In the genomic region with DNA sequence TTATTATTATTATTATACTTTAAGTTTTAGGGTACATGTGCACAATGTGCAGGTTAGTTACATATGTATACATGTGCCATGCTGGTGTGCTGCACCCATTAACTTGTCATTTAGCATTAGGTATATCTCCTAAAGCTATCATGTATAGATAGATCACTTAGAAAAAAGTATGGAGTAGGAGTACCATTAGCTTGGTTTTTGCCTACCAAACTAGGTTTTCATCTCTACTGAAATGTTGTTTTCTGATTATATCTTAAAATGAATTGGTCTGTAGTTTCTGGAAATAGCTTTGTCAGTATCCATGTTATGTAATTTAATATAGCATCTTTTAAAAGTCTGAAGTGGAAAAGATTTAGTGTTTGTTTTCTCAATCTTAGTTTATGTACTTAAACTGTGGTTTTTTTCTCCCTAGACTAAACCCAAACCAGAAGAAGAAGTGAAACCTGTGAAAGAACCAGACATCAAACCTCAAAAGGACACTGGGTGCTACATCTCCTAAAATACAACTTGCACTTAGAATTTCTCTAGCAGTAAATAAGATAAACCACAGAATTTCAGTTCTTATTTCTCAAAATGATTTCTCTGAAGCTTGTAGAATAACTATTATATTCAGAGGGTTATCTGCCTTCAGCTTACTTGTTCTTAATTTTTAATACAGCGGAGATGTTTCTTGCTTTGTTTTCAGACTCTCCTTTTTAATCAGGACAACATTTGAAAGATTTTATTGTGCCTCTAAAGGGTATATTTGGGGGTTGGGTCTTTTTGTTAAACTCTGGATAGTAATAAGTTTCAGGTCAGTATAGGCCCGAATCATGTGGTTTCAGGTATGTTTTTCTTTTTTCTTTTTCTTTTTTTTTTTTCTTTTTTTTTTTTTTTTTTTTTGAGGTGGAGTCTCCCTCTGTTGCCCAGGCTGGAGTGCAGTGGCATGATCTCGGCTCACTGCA, we compare ENCODE assay signal across 12 cellular contexts. TPM values are rescaled to one million over a fixed set of nuclear protein-coding genes. Genes with fewer than 3 reads are reported as not detected.
A peak's percentile ranks its signal among the peaks of the same experiment; 100 is the strongest.
DNase-seq lines count a peak whose midpoint lies in the region; ATAC-seq and TF ChIP-seq lines count a peak whose summit lies in the region.
"Had no signal": no experiment of that assay in that cellular context is flagged by ENCODE, and none has a peak within 500 bp of the region (broad histone marks: within the 10 kb centered on the region; RNA-seq: fewer than 3 reads in every experiment).

No MANE protein-coding gene starts in this region.

- H3K4me3 ChIP-seq in CD4-positive, CD25-positive, alpha-beta regulatory T cell (ENCODE audit: low read depth, low read length), result no peak overlapping the region
- no peak overlapping the region for H3K4me3 ChIP-seq in body of pancreas

- no peak for TF ChIP-seq POLR2A in body of pancreas (IDR thresholded peaks at IDR 0.05)

- no peaks in the 10 kb centered on the region for H3K4me1 ChIP-seq in CD4-positive, CD25-positive, alpha-beta regulatory T cell (ENCODE audit: control insufficient read depth, insufficient read depth, low read length, poor library complexity, severe bottlenecking)
- H3K4me1 ChIP-seq in body of pancreas (no peaks in the 10 kb centered on the region), foreskin keratinocyte (no peaks in the 10 kb centered on the region)

- no peak overlapping the region for H3K27ac ChIP-seq in CD4-positive, CD25-positive, alpha-beta regulatory T cell (ENCODE audit: insufficient read depth, low read length, poor library complexity, severe bottlenecking)
- no peak overlapping the region for H3K27ac ChIP-seq in body of pancreas
- H3K27ac ChIP-seq in foreskin keratinocyte, result no peak overlapping the region

- H3K4me1 Mint-ChIP-seq in CD4-positive, CD25-positive, alpha-beta regulatory T cell, result peaks cover 8 to 23% (median 12%) of the 10 kb centered on the region in 4 donors

- 82 to 89% methylated on average over 3 of the region's 3 CpGs for WGBS in body of pancreas, 2 donors

- H3K4me3 Mint-ChIP-seq in CD4-positive, CD25-positive, alpha-beta regulatory T cell, result no peak overlapping the region
- H3K4me3 Mint-ChIP-seq: CD14-positive monocyte had no signal

- H3K9me3 ChIP-seq in CD4-positive, CD25-positive, alpha-beta regulatory T cell (ENCODE audit: control insufficient read depth in 2 of 2, low read length in 2 of 2), result no peaks in the 10 kb centered on the region
- no peaks in the 10 kb centered on the region for H3K9me3 ChIP-seq in body of pancreas

- DNase-seq in CD4-positive, CD25-positive, alpha-beta regulatory T cell, result peak in 1 of 3 donors; percentile 30
- DNase-seq in SIG-M5 (lab: John Stamatoyannopoulos, UW) (peak; percentile 54), body of pancreas (no peak), DMS 273 (lab: John Stamatoyannopoulos, UW; ENCODE audit: unreplicated experiment) (no peak), foreskin keratinocyte (no peak)
- DNase-seq in activated CD4-positive, CD25-positive, alpha-beta regulatory T cell (lab: John Stamatoyannopoulos, UW), result no peak

- H3K27me3 ChIP-seq in CD4-positive, CD25-positive, alpha-beta regulatory T cell (ENCODE audit: control insufficient read depth, insufficient read depth, low read length), result no peaks in the 10 kb centered on the region
- H3K27me3 ChIP-seq in body of pancreas (no peaks in the 10 kb centered on the region), foreskin keratinocyte (no peaks in the 10 kb centered on the region)

- ATAC-seq in CD4-positive, CD25-positive, alpha-beta regulatory T cell (ENCODE audit: low read depth in 2 of 2), result no peak
- ATAC-seq in GM19328 (IDR thresholded peaks at IDR 0.05; ENCODE audit: unreplicated experiment) (peak; percentile 96), HG03039 (IDR thresholded peaks at IDR 0.05; ENCODE audit: unreplicated experiment) (peak; percentile 96), body of pancreas (no peak), foreskin keratinocyte (no peak)
- ATAC-seq: SK-N-SH treated with all-trans-retinoic acid at 6 μM for 48 hours had no signal

- TF ChIP-seq CTCF in body of pancreas (IDR thresholded peaks at IDR 0.05) (no peak), foreskin keratinocyte (conservative IDR thresholded peaks at IDR 0.05) (no peak)

- intact Hi-C loops in body of pancreas (cut with DNase I), result no loop called here

- peak overlapping the region in 2 of 3 donors; percentile 31 to 32 for H3K27ac Mint-ChIP-seq in CD4-positive, CD25-positive, alpha-beta regulatory T cell

- no peaks in the 10 kb centered on the region for H3K27me3 Mint-ChIP-seq in CD4-positive, CD25-positive, alpha-beta regulatory T cell

- H3K9me3 Mint-ChIP-seq in CD4-positive, CD25-positive, alpha-beta regulatory T cell, result no peaks in the 10 kb centered on the region
- H3K9me3 Mint-ChIP-seq: CD14-positive monocyte had no signal

- H3K36me3 Mint-ChIP-seq in CD4-positive, CD25-positive, alpha-beta regulatory T cell, result peaks cover 42% of the 10 kb centered on the region

- peaks cover 89% of the 10 kb centered on the region for H3K36me3 ChIP-seq in CD4-positive, CD25-positive, alpha-beta regulatory T cell (ENCODE audit: control insufficient read depth, insufficient read depth, low read length)
- peaks cover 8 to 50% of the 10 kb centered on the region in 2 donors for H3K36me3 ChIP-seq in body of pancreas (replicated peaks in 1 of 2; ENCODE audit: insufficient read depth in 1 of 2, low read depth in 2 of 2)

RNA-seq across cellular contexts. Expression of gene FAM177B, which starts 4.5 kb away (rescaled TPM):
- total RNA-seq in CD4-positive, CD25-positive, alpha-beta regulatory T cell, result not detected
- polyA plus RNA-seq in CD4-positive, CD25-positive, alpha-beta regulatory T cell, result not detected
- total RNA-seq in body of pancreas (1 to 10 TPM in 1 of 2 donors, not detected in 1; 3.4 TPM), foreskin keratinocyte (not detected in 2 replicates)
- not detected in 2 replicates for polyA plus RNA-seq in foreskin keratinocyte
- total RNA-seq: HT1080, skeletal muscle tissue had no signal
- polyA plus RNA-seq: CD14-positive monocyte had no signal

RNA-seq across cellular contexts. Expression of gene BROX, which starts 20.1 kb away (rescaled TPM):
- total RNA-seq in CD4-positive, CD25-positive, alpha-beta regulatory T cell, result 72.0 TPM
- 10 to 100 TPM; 20.7 to 24.7 (median 22.5) TPM for polyA plus RNA-seq in CD4-positive, CD25-positive, alpha-beta regulatory T cell
- total RNA-seq in body of pancreas (10 to 100 TPM; 12.5 to 18.2 TPM), foreskin keratinocyte (39.7 and 47.2 TPM in 2 replicates)
- polyA plus RNA-seq in foreskin keratinocyte, result 14.2 and 17.3 TPM in 2 replicates

RNA-seq across cellular contexts. Expression of gene AIDA, which starts 20.2 kb away (rescaled TPM):
- total RNA-seq in CD4-positive, CD25-positive, alpha-beta regulatory T cell, result 54.1 TPM
- polyA plus RNA-seq in CD4-positive, CD25-positive, alpha-beta regulatory T cell, result 10 to 100 TPM; 35.2 to 44.5 (median 38.6) TPM
- 10 to 100 TPM; 32.9 to 36.6 TPM for total RNA-seq in body of pancreas
- total RNA-seq in foreskin keratinocyte, result 76.3 and 83.7 TPM in 2 replicates
- 47.5 and 48.8 TPM in 2 replicates for polyA plus RNA-seq in foreskin keratinocyte

Comparison
In these comparisons a context has a peak if more than half of its experiments do, and no peak if none do; other contexts are left out.
1. ATAC-seq: peak in GM19328 (single experiment) and HG03039 (single experiment); none in CD4-positive, CD25-positive, alpha-beta regulatory T cell (0 of 2), body of pancreas (single experiment) and foreskin keratinocyte (single experiment).